Comparison of ENCODE assay signal across 15 cellular contexts in genomic region chr12:122850695-122851350, GRCh38. TPM values are rescaled to one million over a fixed set of nuclear protein-coding genes. Genes with fewer than 3 reads are reported as not detected.
DNase-seq lines count a peak whose midpoint lies in the region; ATAC-seq and TF ChIP-seq lines count a peak whose summit lies in the region.
"Had no signal": no experiment of that assay in that cellular context is flagged by ENCODE, and none has a peak within 500 bp of the region (broad histone marks: within the 10 kb centered on the region; RNA-seq: fewer than 3 reads in every experiment).

No MANE protein-coding gene starts in this region.

- H3K36me3 ChIP-seq in RWPE2 (ENCODE audit: low read depth), result peaks cover 5% of the 10 kb centered on the region; the same call in 1 of the 2 replicates
- H3K36me3 ChIP-seq in thoracic aorta, result peaks cover 19% of the 10 kb centered on the region
- H3K36me3 ChIP-seq: SJCRH30 had no signal

- no peak for TF ChIP-seq CTCF in RWPE2 (IDR thresholded peaks at IDR 0.05; ENCODE audit: poor library complexity, severe bottlenecking)
- TF ChIP-seq CTCF in thoracic aorta (IDR thresholded peaks at IDR 0.05), result no peak

- no peaks in the 10 kb centered on the region for H3K27me3 Mint-ChIP-seq in T-cell
- H3K27me3 Mint-ChIP-seq: naive thymus-derived CD8-positive, alpha-beta T cell had no signal

- H3K4me1 ChIP-seq in RWPE2 (ENCODE audit: insufficient read depth, poor library complexity, severe bottlenecking) (peaks cover 8% of the 10 kb centered on the region), thoracic aorta (ENCODE audit: control insufficient read depth in 1 of 2, low read depth in 2 of 2) (peaks cover 34 to 50% of the 10 kb centered on the region in 2 donors)
- H3K4me1 ChIP-seq: SJCRH30 had no signal

- peaks cover 5% of the 10 kb centered on the region for H3K36me3 Mint-ChIP-seq in T-cell

- no peaks in the 10 kb centered on the region for H3K9me3 ChIP-seq in RWPE2 (ENCODE audit: severe bottlenecking)
- no peaks in the 10 kb centered on the region for H3K9me3 ChIP-seq in thoracic aorta
- H3K9me3 ChIP-seq: heart right ventricle, SJCRH30 had no signal

- H3K27me3 ChIP-seq in RWPE2 (ENCODE audit: insufficient read depth, poor library complexity, severe bottlenecking), result no peaks in the 10 kb centered on the region
- H3K27me3 ChIP-seq in thoracic aorta (replicated peaks; ENCODE audit: insufficient read depth), result no peaks in the 10 kb centered on the region
- H3K27me3 ChIP-seq: heart right ventricle, SJCRH30 had no signal

- no peak overlapping the region for H3K4me3 Mint-ChIP-seq in T-cell
- H3K4me3 Mint-ChIP-seq: naive thymus-derived CD8-positive, alpha-beta T cell had no signal

- no peaks in the 10 kb centered on the region for H3K9me3 Mint-ChIP-seq in T-cell
- H3K9me3 Mint-ChIP-seq: naive thymus-derived CD8-positive, alpha-beta T cell had no signal

- H3K4me3 ChIP-seq in RWPE2 (ENCODE audit: severe bottlenecking) (no peak overlapping the region), thoracic aorta (no peak overlapping the region)
- H3K4me3 ChIP-seq: heart right ventricle, SJCRH30 had no signal

- POLR2A ChIA-PET in T-cell (lab: Charles Lee), result interaction anchor here in 1 of 2 donors (0.6 kb wide), 1 partner anchor 14 kb away, joined by 3 read pairs; no protein-coding TSS in a partner anchor

- CTCF ChIA-PET in T-cell (lab: Charles Lee), result interaction anchor here in 1 of 2 donors (0.6 kb wide), 1 partner anchor 57 kb away, joined by 5 read pairs; no protein-coding TSS in a partner anchor

- ATAC-seq in RWPE2 (ENCODE audit: low read depth) (no peak), thoracic aorta (ENCODE audit: insufficient number of reproducible peaks, low FRiP score, low read depth) (peak; percentile 52), GM21515 (IDR thresholded peaks at IDR 0.05; ENCODE audit: unreplicated experiment) (no peak), T-cell (replicated peaks in 1 of 4) (no peak), GM18868 (IDR thresholded peaks at IDR 0.05; ENCODE audit: unreplicated experiment) (no peak)
- ATAC-seq: naive thymus-derived CD8-positive, alpha-beta T cell had no signal

- DNase-seq in DMS53 (lab: John Stamatoyannopoulos, UW), result peak; percentile 51
- DNase-seq in DMS53 treated with DMSO at 0.1 percent for 48 hours (lab: John Stamatoyannopoulos, UW; ENCODE audit: unreplicated experiment), result no peak
- DNase-seq in RWPE2 (ENCODE audit: low spot score), result no peak
- peak; percentile 58 for DNase-seq in glomerular visceral epithelial cell (ENCODE audit: extremely low spot score)
- no peak for DNase-seq in thoracic aorta (ENCODE audit: low spot score)
- no peak for DNase-seq in T-cell
- DNase-seq: activated gamma-delta T cell; heart right ventricle; naive thymus-derived CD8-positive, alpha-beta T cell; NCI-H2081 treated with DMSO at 0.1 percent for 48 hours; NCI-H774; SJCRH30 had no signal

- H3K27ac Mint-ChIP-seq in T-cell, result no peak overlapping the region

- H3K4me1 Mint-ChIP-seq in T-cell, result no peaks in the 10 kb centered on the region
- H3K4me1 Mint-ChIP-seq: naive thymus-derived CD8-positive, alpha-beta T cell had no signal

- H3K27ac ChIP-seq in RWPE2 (ENCODE audit: poor library complexity, severe bottlenecking) (peak overlapping the region; percentile 69), thoracic aorta (peak overlapping the region; percentile 91 to 98)
- H3K27ac ChIP-seq: KMS-11, SJCRH30 had no signal

RNA-seq across cellular contexts. Expression of gene HIP1R, which starts 15.6 kb away (rescaled TPM):
- total RNA-seq in thoracic aorta, result 100 to 1,000 TPM; 109 to 131 TPM
- total RNA-seq in T-cell, result 100 to 1,000 TPM; 108 to 123 (median 116) TPM

RNA-seq across cellular contexts. Expression of gene VPS37B, which starts 45.1 kb away (rescaled TPM):
- total RNA-seq in thoracic aorta (10 to 100 TPM; 30.9 to 50.1 TPM), T-cell (10 to 100 TPM; 25.9 to 85.8 (median 34.6) TPM)

Comparison
In these comparisons a context has a peak if more than half of its experiments do, and no peak if none do; other contexts are left out.
1. DNase-seq: peak in DMS53 (single experiment) and glomerular visceral epithelial cell (single experiment); none in DMS53 treated with DMSO at 0.1 percent for 48 hours (single experiment), RWPE2 (single experiment), thoracic aorta (single experiment) and T-cell (0 of 34).